Comparison of ENCODE assay signal across 2 cellular contexts in genomic region chr19:35011737-35012682, GRCh38.
TF ChIP-seq lines count a peak whose summit lies in the region.

No MANE protein-coding gene starts in this region.

TF ChIP-seq in HCT116, 20 proteins besides CTCF, POLR2A, EP300 and RAD21:
- TF ChIP-seq, protein P1, sequence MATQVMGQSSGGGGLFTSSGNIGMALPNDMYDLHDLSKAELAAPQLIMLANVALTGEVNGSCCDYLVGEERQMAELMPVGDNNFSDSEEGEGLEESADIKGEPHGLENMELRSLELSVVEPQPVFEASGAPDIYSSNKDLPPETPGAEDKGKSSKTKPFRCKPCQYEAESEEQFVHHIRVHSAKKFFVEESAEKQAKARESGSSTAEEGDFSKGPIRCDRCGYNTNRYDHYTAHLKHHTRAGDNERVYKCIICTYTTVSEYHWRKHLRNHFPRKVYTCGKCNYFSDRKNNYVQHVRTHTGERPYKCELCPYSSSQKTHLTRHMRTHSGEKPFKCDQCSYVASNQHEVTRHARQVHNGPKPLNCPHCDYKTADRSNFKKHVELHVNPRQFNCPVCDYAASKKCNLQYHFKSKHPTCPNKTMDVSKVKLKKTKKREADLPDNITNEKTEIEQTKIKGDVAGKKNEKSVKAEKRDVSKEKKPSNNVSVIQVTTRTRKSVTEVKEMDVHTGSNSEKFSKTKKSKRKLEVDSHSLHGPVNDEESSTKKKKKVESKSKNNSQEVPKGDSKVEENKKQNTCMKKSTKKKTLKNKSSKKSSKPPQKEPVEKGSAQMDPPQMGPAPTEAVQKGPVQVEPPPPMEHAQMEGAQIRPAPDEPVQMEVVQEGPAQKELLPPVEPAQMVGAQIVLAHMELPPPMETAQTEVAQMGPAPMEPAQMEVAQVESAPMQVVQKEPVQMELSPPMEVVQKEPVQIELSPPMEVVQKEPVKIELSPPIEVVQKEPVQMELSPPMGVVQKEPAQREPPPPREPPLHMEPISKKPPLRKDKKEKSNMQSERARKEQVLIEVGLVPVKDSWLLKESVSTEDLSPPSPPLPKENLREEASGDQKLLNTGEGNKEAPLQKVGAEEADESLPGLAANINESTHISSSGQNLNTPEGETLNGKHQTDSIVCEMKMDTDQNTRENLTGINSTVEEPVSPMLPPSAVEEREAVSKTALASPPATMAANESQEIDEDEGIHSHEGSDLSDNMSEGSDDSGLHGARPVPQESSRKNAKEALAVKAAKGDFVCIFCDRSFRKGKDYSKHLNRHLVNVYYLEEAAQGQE (IDR thresholded peaks at IDR 0.05; ENCODE audit: low read depth), result no peak
- TF ChIP-seq MAX (IDR thresholded peaks at IDR 0.05) (no peak), SP1 (IDR thresholded peaks at IDR 0.05; ENCODE audit: low read depth) (no peak), YY1 (IDR thresholded peaks at IDR 0.05; ENCODE audit: extremely low read depth, insufficient replicate concordance, low read depth, low read length) (no peak), EGR1 (IDR thresholded peaks at IDR 0.05; ENCODE audit: low read depth) (no peak)

TF ChIP-seq in K562, 482 proteins besides CTCF, POLR2A, EP300 and RAD21:
- TF ChIP-seq ZKSCAN1 (IDR thresholded peaks at IDR 0.05; ENCODE audit: low read depth, low read length) (peak; percentile 64), RBFOX2 (IDR thresholded peaks at IDR 0.05; ENCODE audit: low read depth, low read length) (0 out of 2 replicates have a peak, but pooled peaks have one; percentile 27), ZNF699 (CRISPR knock-in tag; IDR thresholded peaks at IDR 0.05; ENCODE audit: insufficient replicate concordance) (no peak)
